Comparison of ENCODE assay signal across 8 cellular contexts in the genomic region with DNA sequence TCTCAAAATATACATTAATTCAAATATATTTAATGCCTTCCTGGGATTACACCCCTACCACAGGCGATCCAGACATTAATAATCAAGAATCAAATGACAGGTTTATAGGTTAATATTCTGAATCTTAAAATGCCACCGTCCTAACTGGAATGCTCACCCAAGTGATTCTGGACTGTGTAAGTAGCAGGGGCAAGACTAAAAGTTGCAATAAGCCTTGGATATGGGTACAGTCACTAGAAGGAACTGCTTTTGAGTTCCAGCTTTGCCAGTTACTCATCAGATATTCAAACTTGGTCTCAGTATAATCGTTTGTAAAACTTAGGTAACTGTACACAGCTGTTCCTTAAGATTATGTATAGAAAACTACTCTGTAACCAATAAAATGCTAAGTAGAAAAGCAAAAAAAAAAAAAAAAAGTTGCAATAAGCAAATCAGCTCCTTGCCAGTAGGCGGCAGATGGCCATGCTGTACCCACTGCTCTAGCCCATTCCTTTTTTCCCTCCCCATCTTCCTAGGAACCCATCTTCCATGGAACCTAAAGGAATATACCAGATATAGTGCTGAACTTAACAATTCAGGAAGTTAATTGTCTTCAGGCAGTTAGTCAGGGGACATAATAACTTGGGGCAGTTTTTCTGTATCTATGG.
A peak's percentile ranks its signal among the peaks of the same experiment; 100 is the strongest.
DNase-seq lines count a peak whose midpoint lies in the region; TF ChIP-seq lines count a peak whose summit lies in the region.

No MANE protein-coding gene starts in this region.

- H3K27me3 ChIP-seq in effector memory CD4-positive, alpha-beta T cell (replicated peaks; ENCODE audit: control insufficient read depth, insufficient read depth, low read length, poor library complexity, severe bottlenecking), result no peaks in the 10 kb centered on the region

- DNase-seq in NCI-H2171 (lab: John Stamatoyannopoulos, UW) (peak; percentile 6), cerebellar cortex (ENCODE audit: low spot score) (peak; percentile 28), NCI-H774 (lab: John Stamatoyannopoulos, UW) (no peak), NCI-H1092 treated with DMSO at 0.1 percent for 48 hours (lab: John Stamatoyannopoulos, UW) (no peak), nucleus accumbens (lab: John Stamatoyannopoulos, UW) (no peak)
- DNase-seq in effector memory CD4-positive, alpha-beta T cell, result no peak

- no peaks in the 10 kb centered on the region for H3K36me3 ChIP-seq in effector memory CD4-positive, alpha-beta T cell (ENCODE audit: control insufficient read depth, insufficient read depth, low read length)

- no peak overlapping the region for H3K27ac ChIP-seq in 22Rv1
- H3K27ac ChIP-seq in effector memory CD4-positive, alpha-beta T cell (ENCODE audit: insufficient read depth, low read length, poor library complexity, severe bottlenecking), result no peak overlapping the region

- TF ChIP-seq CTCF in 22Rv1 (IDR thresholded peaks at IDR 0.05) (peak; percentile 61), GM12874 (IDR thresholded peaks at IDR 0.05; ENCODE audit: insufficient read depth, low read depth, low read length) (peak; percentile 41; the same call in 1 of the 2 replicates)

- H3K9me3 ChIP-seq in effector memory CD4-positive, alpha-beta T cell (ENCODE audit: control insufficient read depth, low read length), result no peaks in the 10 kb centered on the region

- peaks cover 6% of the 10 kb centered on the region for H3K4me1 ChIP-seq in effector memory CD4-positive, alpha-beta T cell (ENCODE audit: control insufficient read depth, insufficient read depth, low read length, poor library complexity, severe bottlenecking)

- H3K4me3 ChIP-seq in effector memory CD4-positive, alpha-beta T cell (ENCODE audit: insufficient read depth, low read depth, low read length, poor library complexity, severe bottlenecking), result no peak overlapping the region

Comparison
In these comparisons a context has a peak if more than half of its experiments do, and no peak if none do; other contexts are left out.
1. DNase-seq: peak in NCI-H2171 (single experiment) and cerebellar cortex (single experiment); none in NCI-H774 (single experiment), NCI-H1092 treated with DMSO at 0.1 percent for 48 hours (single experiment), effector memory CD4-positive, alpha-beta T cell (0 of 3) and nucleus accumbens (0 of 56).